Comparison of ENCODE assay signal across 20 cellular contexts in the genomic region with DNA sequence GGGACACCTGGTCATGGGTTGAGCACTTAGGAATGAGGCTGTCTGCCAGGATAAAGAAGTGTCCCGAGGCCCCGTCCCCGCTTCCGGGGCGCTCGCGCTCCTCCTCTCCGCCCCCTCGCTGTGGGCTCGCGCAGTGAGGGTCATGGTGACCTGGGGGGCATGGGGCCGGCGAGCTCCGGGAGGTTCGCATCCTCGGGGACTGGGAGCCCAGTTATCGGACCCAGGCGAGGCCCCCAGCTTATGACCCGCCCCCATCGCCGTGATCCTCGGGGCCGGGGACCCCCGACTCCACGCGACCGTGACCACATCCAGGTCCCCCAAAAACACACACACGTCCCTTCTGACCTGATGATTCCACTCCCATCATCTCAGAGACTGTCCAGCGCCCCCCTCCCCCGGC. TPM values are rescaled to one million over a fixed set of nuclear protein-coding genes. Genes with fewer than 3 reads are reported as not detected.
"Had no signal": no experiment of that assay in that cellular context is flagged by ENCODE, and none has a peak within 500 bp of the region (broad histone marks: within the 10 kb centered on the region; RNA-seq: fewer than 3 reads in every experiment).

No MANE protein-coding gene starts in this region.

- H2AFZ ChIP-seq: hepatocyte had no signal

- H3K36me3 ChIP-seq: esophagus muscularis mucosa, gastroesophageal sphincter, heart left ventricle, left lung, lower lobe of right lung had no signal

- H3K4me1 ChIP-seq: esophagus muscularis mucosa, foreskin keratinocyte, gastroesophageal sphincter, heart left ventricle, left lung, lower lobe of right lung had no signal

- H3K9me3 Mint-ChIP-seq: immature natural killer cell had no signal

- H3K4me3 ChIP-seq: coronary artery, dorsolateral prefrontal cortex, esophagus muscularis mucosa, gastroesophageal sphincter, heart left ventricle, hepatocyte, left lung, lower lobe of right lung, mucosa of descending colon had no signal

- H3K36me3 Mint-ChIP-seq: immature natural killer cell had no signal

- H3K4me3 Mint-ChIP-seq: immature natural killer cell, mesothelial cell of epicardium had no signal

- H3K27me3 ChIP-seq: esophagus muscularis mucosa, foreskin keratinocyte, gastroesophageal sphincter, hepatocyte, left lung had no signal

- H3K4me1 Mint-ChIP-seq: immature natural killer cell, mesothelial cell of epicardium had no signal

- ATAC-seq: foreskin keratinocyte, gastroesophageal sphincter, left cardiac atrium, left lung, lower lobe of right lung, mucosa of descending colon had no signal

- H3K79me2 ChIP-seq: hepatocyte had no signal

- H3K27ac ChIP-seq: coronary artery, dorsolateral prefrontal cortex, esophagus muscularis mucosa, foreskin keratinocyte, gastroesophageal sphincter, heart left ventricle, hepatocyte, left lung, lower lobe of right lung had no signal

- H3K9me3 ChIP-seq: esophagus muscularis mucosa, gastroesophageal sphincter, heart left ventricle, left lung, lower lobe of right lung, mucosa of descending colon had no signal

- DNase-seq: dermis blood vessel endothelial cell; dorsolateral prefrontal cortex; effector CD4-positive, alpha-beta T cell; effector memory CD4-positive, alpha-beta T cell; foreskin keratinocyte; heart left ventricle; hypothalamus; immature natural killer cell; islet precursor cell; left cardiac atrium; left lung; left ventricle myocardium superior; lower lobe of right lung; mesenchymal stem cell; mucosa of descending colon had no signal

- H3K4me2 ChIP-seq: hepatocyte had no signal

- H3K27ac Mint-ChIP-seq: immature natural killer cell, mesothelial cell of epicardium had no signal

RNA-seq across cellular contexts. Expression of a gene that starts 35.3 kb away (rescaled TPM):
- polyA plus RNA-seq: immature natural killer cell had no signal
